ENCODE assay signal across 24 cellular contexts in genomic region chr2:128798502-128799283, GRCh38.
DNase-seq lines count a peak whose midpoint lies in the region; ATAC-seq and TF ChIP-seq lines count a peak whose summit lies in the region.
"Had no signal": no experiment of that assay in that cellular context is flagged by ENCODE, and none has a peak within 500 bp of the region (broad histone marks: within the 10 kb centered on the region; RNA-seq: fewer than 3 reads in every experiment).

No MANE protein-coding gene starts in this region.

- no peaks in the 10 kb centered on the region for H3K27me3 ChIP-seq in WERI-Rb-1 (ENCODE audit: insufficient read depth, low read depth, severe bottlenecking)

- no peaks in the 10 kb centered on the region for H3K36me3 ChIP-seq in WERI-Rb-1
- H3K36me3 ChIP-seq: thoracic aorta had no signal

- peak; percentile 34 for ATAC-seq in stimulated activated naive CD8-positive, alpha-beta T cell treated with anti-CD3 and anti-CD28 coated beads, Interleukin-15, Interleukin-2, amounts not matched to agents 100 U/mL and 50 U/mL, for 24 hours
- ATAC-seq: naive thymus-derived CD4-positive, alpha-beta T cell; Right ventricle myocardium inferior had no signal

- H3K9me3 ChIP-seq in WERI-Rb-1 (ENCODE audit: severe bottlenecking): no peaks in the 10 kb centered on the region
- H3K9me3 ChIP-seq: thoracic aorta had no signal

- no peak for TF ChIP-seq CTCF in WERI-Rb-1 (IDR thresholded peaks at IDR 0.05; ENCODE audit: low read depth, low read length)

- no peak overlapping the region for H3K4me3 ChIP-seq in WERI-Rb-1 (ENCODE audit: low read depth, low read length)
- H3K4me3 ChIP-seq: GM23248, thoracic aorta had no signal

- peak; percentile 40 for DNase-seq in DMS 273 (lab: John Stamatoyannopoulos, UW; ENCODE audit: unreplicated experiment)
- no peak for DNase-seq in DMS 273 treated with DMSO at 0.1 percent for 48 hours (lab: John Stamatoyannopoulos, UW)
- peak; percentile 39 for DNase-seq in WERI-Rb-1
- DNase-seq in left kidney (ENCODE audit: low read depth, low spot score): peak; percentile 40
- DNase-seq in stimulated activated naive CD8-positive, alpha-beta T cell treated with anti-CD3 and anti-CD28 coated beads, Interleukin-15, Interleukin-2, amounts not matched to agents 100 U/mL and 50 U/mL, for 24 hours: no peak
- no peak for DNase-seq in GM03348 (ENCODE audit: low spot score)
- DNase-seq in NCI-H2171 treated with DMSO at 0.1 percent for 48 hours (lab: John Stamatoyannopoulos, UW): no peak
- DNase-seq in DMS114 treated with DMSO at 0.1 percent for 48 hours (lab: John Stamatoyannopoulos, UW; ENCODE audit: unreplicated experiment): no peak
- DNase-seq: activated CD4-positive, alpha-beta memory T cell treated with anti-CD3 and anti-CD28 coated beads for 36 hours; activated naive CD4-positive, alpha-beta T cell treated with anti-CD3 and anti-CD28 coated beads for 36 hours; activated T-cell treated with anti-CD3 and anti-CD28 coated beads, Interleukin-2, amount 50 U/mL, for 1 hour; amniotic stem cell; CD4-positive, alpha-beta memory T cell; dermis blood vessel endothelial cell; GM23248; Karpas-422; mesenchymal stem cell; naive thymus-derived CD4-positive, alpha-beta T cell; NCI-H187; NCI-H774; T-helper 9 cell had no signal

- H3K27ac ChIP-seq in WERI-Rb-1: no peak overlapping the region
- H3K27ac ChIP-seq: 22Rv1, GM23248, thoracic aorta had no signal

Comparison
In these comparisons a context has a peak if more than half of its experiments do, and no peak if none do; other contexts are left out.
1. DNase-seq: peak in DMS 273 (single experiment), WERI-Rb-1 (single experiment) and left kidney (single experiment); none in DMS 273 treated with DMSO at 0.1 percent for 48 hours (single experiment), stimulated activated naive CD8-positive, alpha-beta T cell treated with anti-CD3 and anti-CD28 coated beads, Interleukin-15, Interleukin-2, amounts not matched to agents 100 U/mL and 50 U/mL, for 24 hours (single experiment), GM03348 (single experiment), NCI-H2171 treated with DMSO at 0.1 percent for 48 hours (single experiment) and DMS114 treated with DMSO at 0.1 percent for 48 hours (single experiment).